ENCODE assay signal across 10 cellular contexts in genomic region chr2:8456149-8457091, GRCh38.
A peak's percentile ranks its signal among the peaks of the same experiment; 100 is the strongest.
DNase-seq lines count a peak whose midpoint lies in the region; ATAC-seq, FAIRE-seq and TF ChIP-seq lines count a peak whose summit lies in the region.
"Had no signal": no experiment of that assay in that cellular context is flagged by ENCODE, and none has a peak within 500 bp of the region (broad histone marks: within the 10 kb centered on the region; RNA-seq: fewer than 3 reads in every experiment).

No MANE protein-coding gene starts in this region.

- peak; percentile 57 for DNase-seq in GM12865 (ENCODE audit: low read depth)
- no peak for DNase-seq in IMR-90
- DNase-seq in activated effector memory CD4-positive, alpha-beta T cell treated with anti-CD3 and anti-CD28 coated beads, Interleukin-2, amount 50 U/mL, for 16 hours, result peak; percentile 84
- DNase-seq in RCC 7860 (ENCODE audit: low spot score), result no peak
- no peak for DNase-seq in NCI-H1436 treated with DMSO at 0.1 percent for 48 hours (lab: John Stamatoyannopoulos, UW)
- DNase-seq in cortex of kidney (lab: John Stamatoyannopoulos, UW), result no peak
- DNase-seq: NCI-H1694 treated with DMSO at 0.1 percent for 48 hours had no signal

- no peak overlapping the region for H2BK5ac ChIP-seq in IMR-90 (ENCODE audit: low read depth, low read length, poor library complexity, severe bottlenecking)

- in situ Hi-C loops in IMR-90 (cut with MboI; ENCODE audit: low sequenced_read_pairs), result no loop called here

- FAIRE-seq in RCC 7860 (lab: Jason Lieb, UNC), result no peak
- FAIRE-seq: bronchial epithelial cell had no signal

- H3K27ac ChIP-seq in IMR-90 (ENCODE audit: insufficient read depth, low read length), result no peak overlapping the region
- H3K27ac ChIP-seq in neutrophil, result peak overlapping the region; percentile 65
- H3K27ac ChIP-seq in gastroesophageal sphincter, result no peak overlapping the region

- no peak overlapping the region for H3K4me3 ChIP-seq in GM12865 (ENCODE audit: low read depth, low read length)
- no peak overlapping the region for H3K4me3 ChIP-seq in IMR-90 (ENCODE audit: insufficient read depth, low read depth, low read length)
- H3K4me3 ChIP-seq in neutrophil (ENCODE audit: low read depth in 1 of 2, low read length in 1 of 2), result peak overlapping the region; percentile 37 to 64
- H3K4me3 ChIP-seq in gastroesophageal sphincter, result peak overlapping the region in 1 of 2 donors; percentile 25

- no peak overlapping the region for H3K4ac ChIP-seq in IMR-90 (ENCODE audit: low read depth, low read length)

- H2BK20ac ChIP-seq in IMR-90 (ENCODE audit: low read depth, low read length), result no peak overlapping the region

- H3K9me3 ChIP-seq in IMR-90 (ENCODE audit: control insufficient read depth, insufficient read depth, low read length) (no peaks in the 10 kb centered on the region), neutrophil (no peaks in the 10 kb centered on the region), gastroesophageal sphincter (no peaks in the 10 kb centered on the region)

- ATAC-seq in IMR-90 (ENCODE audit: low read depth), result no peak
- ATAC-seq in gastroesophageal sphincter, result no peak

- POLR2A ChIA-PET in IMR-90 (lab: Charles Lee; ENCODE audit: unreplicated experiment), result no interaction called here

- no peak overlapping the region for H3K23ac ChIP-seq in IMR-90 (ENCODE audit: low read depth, low read length)

- CTCF ChIA-PET in IMR-90 (lab: Yijun Ruan, JAX), result no interaction called here

- TF ChIP-seq POLR2A in IMR-90 (IDR thresholded peaks at IDR 0.05; ENCODE audit: low read depth, low read length), result no peak
- TF ChIP-seq POLR2A in gastroesophageal sphincter (IDR thresholded peaks at IDR 0.05), result no peak

- H3K18ac ChIP-seq in IMR-90 (ENCODE audit: low read depth, low read length), result no peak overlapping the region

- H2AK9ac ChIP-seq in IMR-90 (replicated peaks; ENCODE audit: low read depth, low read length, poor library complexity), result no peak overlapping the region

- H4K91ac ChIP-seq in IMR-90 (ENCODE audit: insufficient read depth, low read depth, low read length), result no peak overlapping the region

- H3K36me3 ChIP-seq in IMR-90 (ENCODE audit: control insufficient read depth, insufficient read depth, low read length) (no peaks in the 10 kb centered on the region), neutrophil (no peaks in the 10 kb centered on the region), gastroesophageal sphincter (no peaks in the 10 kb centered on the region)

- dilution Hi-C loops in IMR-90 (cut with HindIII; ENCODE audit: low sequenced_read_pairs, unreplicated experiment), result no loop called here

- no peak for TF ChIP-seq EP300 in gastroesophageal sphincter (IDR thresholded peaks at IDR 0.05)

- H3K79me1 ChIP-seq in IMR-90 (ENCODE audit: low read depth in 1 of 2, low read length in 2 of 2), result no peaks in the 10 kb centered on the region

- no peak overlapping the region for H3K14ac ChIP-seq in IMR-90 (replicated peaks; ENCODE audit: low read depth, low read length)

- no peaks in the 10 kb centered on the region for H3K9me1 ChIP-seq in IMR-90 (ENCODE audit: insufficient read depth, low read length)

- no peak overlapping the region for H3K9ac ChIP-seq in IMR-90 (ENCODE audit: low read depth, low read length)

- no peak overlapping the region for H3K4me2 ChIP-seq in IMR-90 (ENCODE audit: low read depth, low read length)

- H4K20me1 ChIP-seq in IMR-90 (ENCODE audit: insufficient read depth, low read length), result no peaks in the 10 kb centered on the region

- no peak overlapping the region for H2AK5ac ChIP-seq in IMR-90 (ENCODE audit: low read depth, low read length)

- H4K5ac ChIP-seq in IMR-90 (ENCODE audit: low read depth, low read length), result no peak overlapping the region

- no TSS peak for BruUV-seq in IMR-90 (replicated peaks; lab: Mats Ljungman, UMichigan)

- no peak overlapping the region for H2AFZ ChIP-seq in IMR-90 (replicated peaks; ENCODE audit: low read length, poor library complexity)

- H3K4me1 ChIP-seq in IMR-90 (ENCODE audit: control insufficient read depth, insufficient read depth, low read length), result no peaks in the 10 kb centered on the region
- H3K4me1 ChIP-seq in neutrophil (ENCODE audit: control insufficient read depth in 1 of 2, insufficient read depth in 1 of 2, low read depth in 1 of 2, low read length in 1 of 2), result peaks cover 24 to 31% of the 10 kb centered on the region in 2 experiments
- peaks cover 0 to 30% (median 0%) of the 10 kb centered on the region in 3 donors for H3K4me1 ChIP-seq in gastroesophageal sphincter

- no peak overlapping the region for H4K8ac ChIP-seq in IMR-90 (ENCODE audit: low read depth in 2 of 2, low read length in 2 of 2)

- no peak overlapping the region for H3K56ac ChIP-seq in IMR-90 (ENCODE audit: extremely low read depth, insufficient read depth, low read length)

- no peak for TF ChIP-seq RAD21 in IMR-90 (IDR thresholded peaks at IDR 0.05; ENCODE audit: low read length)

- no peak for TF ChIP-seq CTCF in GM12865 (IDR thresholded peaks at IDR 0.05; ENCODE audit: insufficient read depth, low read depth, low read length, missing control alignments)
- no peak for TF ChIP-seq CTCF in IMR-90 (conservative IDR thresholded peaks at IDR 0.05; ENCODE audit: low read depth, low read length)
- TF ChIP-seq CTCF in neutrophil (IDR thresholded peaks at IDR 0.05), result no peak
- no peak for TF ChIP-seq CTCF in gastroesophageal sphincter (IDR thresholded peaks at IDR 0.05)

- no peak overlapping the region for H2BK15ac ChIP-seq in IMR-90 (ENCODE audit: low read depth, low read length)

- 72% methylated on average over 23 of the region's 41 CpGs; no CpG with 5 or more reads in 1 of the 2 experiments for WGBS in IMR-90 (ENCODE audit: extremely low coverage in 2 of 2, insufficient read length in 1 of 2), 2 experiments
- 71 to 79% methylated on average over 9 to 12 of the region's 41 CpGs for WGBS in gastroesophageal sphincter (ENCODE audit: low coverage in 1 of 2), 2 donors

- no peak overlapping the region for H2BK120ac ChIP-seq in IMR-90 (ENCODE audit: low read depth, low read length)

- intact Hi-C loops in IMR-90 (cut with micrococcal nuclease), result no loop called here

- peaks cover 13% of the 10 kb centered on the region for H3K27me3 ChIP-seq in IMR-90 (ENCODE audit: control insufficient read depth, insufficient read depth, low read length)
- no peaks in the 10 kb centered on the region for H3K27me3 ChIP-seq in neutrophil
- H3K27me3 ChIP-seq in gastroesophageal sphincter, result peaks cover 24% of the 10 kb centered on the region

TF ChIP-seq in IMR-90, 13 proteins besides CTCF, POLR2A, EP300 and RAD21:
- no peak for TF ChIP-seq MAZ (IDR thresholded peaks at IDR 0.05; ENCODE audit: borderline replicate concordance, low read depth, low read length)
- TF ChIP-seq MAFK (IDR thresholded peaks at IDR 0.05; ENCODE audit: low read depth, low read length), result peak; percentile 83
- TF ChIP-seq, protein P1, sequence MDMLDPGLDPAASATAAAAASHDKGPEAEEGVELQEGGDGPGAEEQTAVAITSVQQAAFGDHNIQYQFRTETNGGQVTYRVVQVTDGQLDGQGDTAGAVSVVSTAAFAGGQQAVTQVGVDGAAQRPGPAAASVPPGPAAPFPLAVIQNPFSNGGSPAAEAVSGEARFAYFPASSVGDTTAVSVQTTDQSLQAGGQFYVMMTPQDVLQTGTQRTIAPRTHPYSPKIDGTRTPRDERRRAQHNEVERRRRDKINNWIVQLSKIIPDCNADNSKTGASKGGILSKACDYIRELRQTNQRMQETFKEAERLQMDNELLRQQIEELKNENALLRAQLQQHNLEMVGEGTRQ (IDR thresholded peaks at IDR 0.05; ENCODE audit: low read depth, low read length), result no peak

Comparison
In these comparisons a context has a peak if more than half of its experiments do, and no peak if none do; other contexts are left out.
1. DNase-seq: peak in GM12865 (single experiment) and activated effector memory CD4-positive, alpha-beta T cell treated with anti-CD3 and anti-CD28 coated beads, Interleukin-2, amount 50 U/mL, for 16 hours (single experiment); none in IMR-90 (single experiment), RCC 7860 (single experiment), NCI-H1436 treated with DMSO at 0.1 percent for 48 hours (single experiment) and cortex of kidney (single experiment).
2. H3K4me3 ChIP-seq: peak in neutrophil (2 of 2); none in GM12865 (single experiment) and IMR-90 (single experiment).